In the genomic region with DNA sequence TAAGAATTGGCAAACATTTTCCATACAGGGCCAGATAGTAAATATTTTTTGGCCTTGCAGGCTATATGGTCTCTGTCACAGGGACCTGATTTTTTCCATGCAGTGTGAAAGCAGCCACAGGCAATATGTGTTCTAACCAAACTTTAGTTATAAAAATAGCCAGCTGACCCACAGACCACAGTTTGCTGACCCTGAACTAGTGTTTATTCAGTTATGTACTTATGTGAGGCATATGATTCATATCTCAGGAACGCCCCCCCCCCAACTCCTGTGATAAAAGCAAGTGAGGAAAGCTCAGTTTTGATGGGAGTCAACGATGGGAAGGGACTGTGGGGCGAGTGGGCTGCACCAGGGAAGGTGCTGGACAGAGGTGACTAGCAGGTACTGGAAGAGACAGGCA, we compare ENCODE assay signal across 18 cellular contexts.
DNase-seq lines count a peak whose midpoint lies in the region; ATAC-seq and TF ChIP-seq lines count a peak whose summit lies in the region.
"Had no signal": no experiment of that assay in that cellular context is flagged by ENCODE, and none has a peak within 500 bp of the region (broad histone marks: within the 10 kb centered on the region; RNA-seq: fewer than 3 reads in every experiment).

No MANE protein-coding gene starts in this region.

- TF ChIP-seq EP300 in sigmoid colon (IDR thresholded peaks at IDR 0.05): no peak

- no peaks in the 10 kb centered on the region for H3K36me3 ChIP-seq in SJCRH30
- no peaks in the 10 kb centered on the region for H3K36me3 ChIP-seq in sigmoid colon
- no peaks in the 10 kb centered on the region for H3K36me3 ChIP-seq in naive thymus-derived CD4-positive, alpha-beta T cell (ENCODE audit: control insufficient read depth in 2 of 3, insufficient read depth in 3 of 3, low read length in 3 of 3)
- H3K36me3 ChIP-seq: SJSA1 had no signal

- CTCF ChIA-PET in WTC11 (lab: Charles Lee): interaction anchor here (1.0 kb wide), 1 partner anchor 68 kb away, joined by 6 read pairs; no protein-coding TSS in a partner anchor
- CTCF ChIA-PET in naive thymus-derived CD4-positive, alpha-beta T cell (lab: Charles Lee): no interaction called here

- peaks cover 3% of the 10 kb centered on the region; the same call in 1 of the 2 replicates for H3K36me3 Mint-ChIP-seq in WTC11
- no peaks in the 10 kb centered on the region for H3K36me3 Mint-ChIP-seq in mesothelial cell of epicardium
- H3K36me3 Mint-ChIP-seq in naive thymus-derived CD4-positive, alpha-beta T cell: no peaks in the 10 kb centered on the region
- H3K36me3 Mint-ChIP-seq: activated CD4-positive, alpha-beta memory T cell treated with anti-CD3 and anti-CD28 coated beads for 36 hours; CD8-positive, alpha-beta T cell had no signal

- no peak for ATAC-seq in WTC11
- ATAC-seq in GM21529 (IDR thresholded peaks at IDR 0.05; ENCODE audit: unreplicated experiment): no peak
- ATAC-seq in naive thymus-derived CD4-positive, alpha-beta T cell: no peak
- ATAC-seq: CD8-positive, alpha-beta T cell; HepG2 had no signal

- no peak for TF ChIP-seq CTCF in fibroblast of the aortic adventitia (IDR thresholded peaks at IDR 0.05; ENCODE audit: insufficient read depth, low read length)
- no peak for TF ChIP-seq CTCF in sigmoid colon (IDR thresholded peaks at IDR 0.05)
- no peak for TF ChIP-seq CTCF in WTC11 (IDR thresholded peaks at IDR 0.05)
- no peak for TF ChIP-seq CTCF in mesothelial cell of epicardium (IDR thresholded peaks at IDR 0.05; ENCODE audit: unreplicated experiment)

- 0 out of 2 replicates have a peak, but pooled peaks cover 2% of the 10 kb centered on the region for H3K4me1 ChIP-seq in SJCRH30
- no peaks in the 10 kb centered on the region for H3K4me1 ChIP-seq in sigmoid colon
- no peaks in the 10 kb centered on the region for H3K4me1 ChIP-seq in naive thymus-derived CD4-positive, alpha-beta T cell (ENCODE audit: control insufficient read depth in 2 of 2, insufficient read depth in 2 of 2, low read length in 2 of 2)
- H3K4me1 ChIP-seq: SJSA1, testis had no signal

- no peak overlapping the region for H3K27ac Mint-ChIP-seq in WTC11
- no peak overlapping the region for H3K27ac Mint-ChIP-seq in mesothelial cell of epicardium
- H3K27ac Mint-ChIP-seq in naive thymus-derived CD4-positive, alpha-beta T cell: no peak overlapping the region
- H3K27ac Mint-ChIP-seq: activated CD4-positive, alpha-beta memory T cell treated with anti-CD3 and anti-CD28 coated beads for 36 hours; activated T-helper 2 cell treated with anti-CD3 and anti-CD28 coated beads, Interferon-gamma antibody, Interleukin-2, Interleukin-4, amounts not matched to agents 10 μg/mL and 5 μg/mL and 100 μg/mL, durations not matched to agents 14 hours and 24 hours and 36 hours; CD8-positive, alpha-beta T cell had no signal

- 37 to 70% methylated on average over 3 of the region's 3 CpGs for WGBS in sigmoid colon, 2 donors

- H3K4me3 Mint-ChIP-seq in WTC11 (no peak overlapping the region), mesothelial cell of epicardium (no peak overlapping the region)
- no peak overlapping the region for H3K4me3 Mint-ChIP-seq in naive thymus-derived CD4-positive, alpha-beta T cell
- H3K4me3 Mint-ChIP-seq: activated CD4-positive, alpha-beta memory T cell treated with anti-CD3 and anti-CD28 coated beads for 36 hours; CD8-positive, alpha-beta T cell had no signal

- H3K27me3 ChIP-seq in SJCRH30 (peaks cover 12% of the 10 kb centered on the region), sigmoid colon (no peaks in the 10 kb centered on the region)
- H3K27me3 ChIP-seq in naive thymus-derived CD4-positive, alpha-beta T cell (ENCODE audit: control insufficient read depth in 2 of 2, insufficient read depth in 2 of 2, low read length in 2 of 2): no peaks in the 10 kb centered on the region
- H3K27me3 ChIP-seq: SJSA1, testis had no signal

- H3K9me3 Mint-ChIP-seq in WTC11 (peaks cover 3% of the 10 kb centered on the region), mesothelial cell of epicardium (peaks cover 1% of the 10 kb centered on the region)
- H3K9me3 Mint-ChIP-seq in naive thymus-derived CD4-positive, alpha-beta T cell: peaks cover 0 to 4% (median 0%) of the 10 kb centered on the region in 11 donors
- H3K9me3 Mint-ChIP-seq: CD8-positive, alpha-beta T cell had no signal

- intact Hi-C loops in sigmoid colon (cut with DNase I): no loop called here
- intact Hi-C loops in naive thymus-derived CD4-positive, alpha-beta T cell (cut with micrococcal nuclease): no loop called here

- H3K4me1 Mint-ChIP-seq in WTC11: no peaks in the 10 kb centered on the region
- no peaks in the 10 kb centered on the region for H3K4me1 Mint-ChIP-seq in mesothelial cell of epicardium
- no peaks in the 10 kb centered on the region for H3K4me1 Mint-ChIP-seq in naive thymus-derived CD4-positive, alpha-beta T cell

- no peaks in the 10 kb centered on the region for H3K9me3 ChIP-seq in SJCRH30 (replicated peaks)
- no peaks in the 10 kb centered on the region for H3K9me3 ChIP-seq in sigmoid colon
- peaks cover 0 to 3% (median 0%) of the 10 kb centered on the region in 3 experiments for H3K9me3 ChIP-seq in naive thymus-derived CD4-positive, alpha-beta T cell (ENCODE audit: control insufficient read depth in 2 of 3, low read length in 3 of 3)
- H3K9me3 ChIP-seq: SJSA1, testis had no signal

- POLR2A ChIA-PET in WTC11 (lab: Charles Lee): no interaction called here
- POLR2A ChIA-PET in naive thymus-derived CD4-positive, alpha-beta T cell (lab: Charles Lee): no interaction called here

- TF ChIP-seq POLR2A in sigmoid colon (IDR thresholded peaks at IDR 0.05): no peak

- H3K27me3 Mint-ChIP-seq in WTC11 (ENCODE audit: low read depth) (no peaks in the 10 kb centered on the region), mesothelial cell of epicardium (ENCODE audit: low read depth) (peaks cover 31% of the 10 kb centered on the region)
- peaks cover 0 to 14% (median 2%) of the 10 kb centered on the region in 5 donors for H3K27me3 Mint-ChIP-seq in naive thymus-derived CD4-positive, alpha-beta T cell

- DNase-seq in ELR (ENCODE audit: low read depth) (peak; percentile 21), SJCRH30 (peak; percentile 3 to 19), fibroblast of the aortic adventitia (ENCODE audit: low read depth) (peak; percentile 84), sigmoid colon (peak; percentile 20), WTC11 (ENCODE audit: low spot score) (no peak), mesothelial cell of epicardium (ENCODE audit: low spot score in 2 of 2, unreplicated experiment in 2 of 2) (no peak)
- DNase-seq in naive thymus-derived CD4-positive, alpha-beta T cell: no peak
- DNase-seq: activated CD4-positive, alpha-beta memory T cell treated with anti-CD3 and anti-CD28 coated beads for 36 hours; CD8-positive, alpha-beta T cell; NCI-H1092; NCI-H2171; NK-92 treated with Interleukin-12 subunit alpha and Interleukin-12 subunit beta, amount 100 ng/mL, for 24 hours; stimulated activated CD4-positive, alpha-beta T cell treated with anti-CD3 and anti-CD28 coated beads, Interleukin-1b, Interleukin-23, amount 100 ng/mL, for 48 hours; testis had no signal

- H3K27ac ChIP-seq in SJCRH30: no peak overlapping the region
- H3K27ac ChIP-seq in sigmoid colon: no peak overlapping the region
- H3K27ac ChIP-seq in naive thymus-derived CD4-positive, alpha-beta T cell (ENCODE audit: low read depth, low read length): no peak overlapping the region
- H3K27ac ChIP-seq: SJSA1, testis had no signal

- H3K4me3 ChIP-seq in SJCRH30: no peak overlapping the region
- no peak overlapping the region for H3K4me3 ChIP-seq in fibroblast of the aortic adventitia (ENCODE audit: low read depth, low read length)
- no peak overlapping the region for H3K4me3 ChIP-seq in sigmoid colon
- H3K4me3 ChIP-seq in naive thymus-derived CD4-positive, alpha-beta T cell (ENCODE audit: low read length): no peak overlapping the region
- H3K4me3 ChIP-seq: SJSA1, testis had no signal

TF ChIP-seq in WTC11, 78 proteins besides CTCF, POLR2A, EP300 and RAD21 (continues in another document):
- TF ChIP-seq, protein P1, sequence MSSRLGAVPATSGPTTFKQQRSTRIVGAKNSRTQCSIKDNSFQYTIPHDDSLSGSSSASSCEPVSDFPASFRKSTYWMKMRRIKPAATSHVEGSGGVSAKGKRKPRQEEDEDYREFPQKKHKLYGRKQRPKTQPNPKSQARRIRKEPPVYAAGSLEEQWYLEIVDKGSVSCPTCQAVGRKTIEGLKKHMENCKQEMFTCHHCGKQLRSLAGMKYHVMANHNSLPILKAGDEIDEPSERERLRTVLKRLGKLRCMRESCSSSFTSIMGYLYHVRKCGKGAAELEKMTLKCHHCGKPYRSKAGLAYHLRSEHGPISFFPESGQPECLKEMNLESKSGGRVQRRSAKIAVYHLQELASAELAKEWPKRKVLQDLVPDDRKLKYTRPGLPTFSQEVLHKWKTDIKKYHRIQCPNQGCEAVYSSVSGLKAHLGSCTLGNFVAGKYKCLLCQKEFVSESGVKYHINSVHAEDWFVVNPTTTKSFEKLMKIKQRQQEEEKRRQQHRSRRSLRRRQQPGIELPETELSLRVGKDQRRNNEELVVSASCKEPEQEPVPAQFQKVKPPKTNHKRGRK (CRISPR knock-in tag; IDR thresholded peaks at IDR 0.05; ENCODE audit: borderline replicate concordance): no peak
- TF ChIP-seq EMX1 (CRISPR knock-in tag; IDR thresholded peaks at IDR 0.05): no peak
- TF ChIP-seq ZNF423 (CRISPR knock-in tag; IDR thresholded peaks at IDR 0.05): no peak
- no peak for TF ChIP-seq ZBTB21 (CRISPR knock-in tag; IDR thresholded peaks at IDR 0.05; ENCODE audit: borderline replicate concordance)
- TF ChIP-seq CBFB (CRISPR knock-in tag; IDR thresholded peaks at IDR 0.05; ENCODE audit: low read depth): no peak

Comparison
In these comparisons a context has a peak if more than half of its experiments do, and no peak if none do; other contexts are left out.
1. DNase-seq: peak in ELR (single experiment), SJCRH30 (2 of 2), fibroblast of the aortic adventitia (single experiment) and sigmoid colon (single experiment); none in WTC11 (single experiment), mesothelial cell of epicardium (0 of 2) and naive thymus-derived CD4-positive, alpha-beta T cell (0 of 9).